Comparison of ENCODE assay signal across 9 cellular contexts in the genomic region with DNA sequence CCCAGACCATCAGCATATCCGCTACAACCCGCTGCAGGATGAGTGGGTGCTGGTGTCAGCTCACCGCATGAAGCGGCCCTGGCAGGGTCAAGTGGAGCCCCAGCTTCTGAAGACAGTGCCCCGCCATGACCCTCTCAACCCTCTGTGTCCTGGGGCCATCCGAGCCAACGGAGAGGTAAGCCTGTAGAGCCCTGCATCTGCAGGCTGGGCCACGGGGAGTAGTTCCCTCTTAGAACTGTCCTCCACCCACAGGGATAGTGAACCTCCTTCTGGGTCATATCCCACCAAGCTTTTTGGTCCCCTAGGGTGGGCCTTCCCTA. TPM values are rescaled to one million over a fixed set of nuclear protein-coding genes. Genes with fewer than 3 reads are reported as not detected.
DNase-seq lines count a peak whose midpoint lies in the region; ATAC-seq, FAIRE-seq and TF ChIP-seq lines count a peak whose summit lies in the region.
"Had no signal": no experiment of that assay in that cellular context is flagged by ENCODE, and none has a peak within 500 bp of the region (broad histone marks: within the 10 kb centered on the region; RNA-seq: fewer than 3 reads in every experiment).

No MANE protein-coding gene starts in this region.

- H3K9me1 ChIP-seq in keratinocyte (ENCODE audit: control insufficient read depth, extremely low read depth, insufficient read depth, low read length) = no peaks in the 10 kb centered on the region

- H3K27ac ChIP-seq in keratinocyte (ENCODE audit: control insufficient read depth, insufficient read depth, low read length) (peak overlapping the region; percentile 63), testis (peak overlapping the region; percentile 60 to 86)

- H3K4me1 Mint-ChIP-seq in T-helper 2 cell treated with Interferon-gamma antibody and Interleukin-4, amounts not matched to agents 5 μg/mL and 100 μg/mL, for 36 hours (ENCODE audit: low read depth) = peaks cover 23% of the 10 kb centered on the region

- TF ChIP-seq CTCF in keratinocyte (optimal IDR thresholded peaks at IDR 0.05 in 1 of 3, IDR thresholded peaks at IDR 0.05 in 1 of 3, conservative IDR thresholded peaks at IDR 0.05 in 1 of 3; ENCODE audit: extremely low read depth in 1 of 3, insufficient read depth in 2 of 3, low read length in 3 of 3) (no peak), testis (IDR thresholded peaks at IDR 0.05) (no peak)

- no peak for DNase-seq in T-helper 2 cell treated with Interferon-gamma antibody and Interleukin-4, amounts not matched to agents 5 μg/mL and 100 μg/mL, for 36 hours (ENCODE audit: low spot score)
- no peak for DNase-seq in T-helper 2 cell
- peak in 1 of 2 donors; percentile 71 for DNase-seq in activated naive CD4-positive, alpha-beta T cell treated with anti-CD3 and anti-CD28 coated beads, Interleukin-2, amount 50 U/mL, for 72 hours (ENCODE audit: low spot score in 2 of 2)
- DNase-seq in keratinocyte (ENCODE audit: low read depth, low spot score) = no peak
- no peak for DNase-seq in testis
- no peak for DNase-seq in stimulated activated CD4-positive, alpha-beta T cell treated with anti-CD3 and anti-CD28 coated beads, Interleukin-4, amount 100 ng/mL, for 4 hours
- DNase-seq in A172 (ENCODE audit: low spot score) = no peak

- WGBS in testis, 2 donors = 3% methylated on average over 8 of the region's 8 CpGs; no CpG with 5 or more reads in 1 of the 2 donors

- H3K4me3 Mint-ChIP-seq in T-helper 2 cell treated with Interferon-gamma antibody and Interleukin-4, amounts not matched to agents 5 μg/mL and 100 μg/mL, for 36 hours = peak overlapping the region; percentile 94

- H3K9ac ChIP-seq in keratinocyte (ENCODE audit: control insufficient read depth, extremely low read depth, insufficient read depth, low read length) = peak overlapping the region; percentile 76

- intact Hi-C loops in testis (cut with DNase I; ENCODE audit: low total_unique reads) = no loop called here

- H3K36me3 Mint-ChIP-seq in T-helper 2 cell treated with Interferon-gamma antibody and Interleukin-4, amounts not matched to agents 5 μg/mL and 100 μg/mL, for 36 hours (ENCODE audit: low read depth) = peaks cover 38% of the 10 kb centered on the region
- peaks cover 25 to 26% of the 10 kb centered on the region in 2 donors for H3K36me3 Mint-ChIP-seq in activated naive CD4-positive, alpha-beta T cell treated with anti-CD3 and anti-CD28 coated beads, Interleukin-2, amount 50 U/mL, for 72 hours

- no peaks in the 10 kb centered on the region for H4K20me1 ChIP-seq in keratinocyte (ENCODE audit: control insufficient read depth, extremely low read depth, insufficient read depth, low read length)

- no peaks in the 10 kb centered on the region for H3K27me3 Mint-ChIP-seq in T-helper 2 cell treated with Interferon-gamma antibody and Interleukin-4, amounts not matched to agents 5 μg/mL and 100 μg/mL, for 36 hours (ENCODE audit: low read depth)

- H3K36me3 ChIP-seq in keratinocyte (ENCODE audit: control insufficient read depth in 2 of 2, extremely low read depth in 1 of 2, insufficient read depth in 2 of 2, low read length in 2 of 2) (peaks cover 7 to 13% of the 10 kb centered on the region in 2 experiments), testis (ENCODE audit: low read depth, missing control alignments) (no peaks in the 10 kb centered on the region)

- H3K79me2 ChIP-seq in keratinocyte (ENCODE audit: control insufficient read depth, insufficient read depth, low read length) = peaks cover 13% of the 10 kb centered on the region

- H3K27me3 ChIP-seq in keratinocyte (ENCODE audit: control insufficient read depth, extremely low read depth, insufficient read depth, low read length) = no peaks in the 10 kb centered on the region
- H3K27me3 ChIP-seq in testis = no peaks in the 10 kb centered on the region

- peak overlapping the region; percentile 95 for H2AFZ ChIP-seq in keratinocyte (ENCODE audit: control insufficient read depth, low read length)

- ATAC-seq in activated naive CD4-positive, alpha-beta T cell treated with anti-CD3 and anti-CD28 coated beads, Interleukin-2, amount 50 U/mL, for 72 hours = peak in 1 of 2 donors; percentile 41
- no peak for ATAC-seq in GM21423 (IDR thresholded peaks at IDR 0.05; ENCODE audit: unreplicated experiment)

- no peak for TF ChIP-seq POLR2A in testis (IDR thresholded peaks at IDR 0.05)

- peak overlapping the region; percentile 83 for H3K27ac Mint-ChIP-seq in T-helper 2 cell treated with Interferon-gamma antibody and Interleukin-4, amounts not matched to agents 5 μg/mL and 100 μg/mL, for 36 hours
- H3K27ac Mint-ChIP-seq in activated naive CD4-positive, alpha-beta T cell treated with anti-CD3 and anti-CD28 coated beads, Interleukin-2, amount 50 U/mL, for 72 hours = peak overlapping the region; percentile 75 to 88

- H3K4me3 ChIP-seq in keratinocyte (ENCODE audit: control insufficient read depth in 2 of 3, extremely low read depth in 1 of 3, insufficient read depth in 2 of 3, low read depth in 1 of 3, low read length in 3 of 3) (peak overlapping the region; percentile 66 to 91 (median 76)), testis (peak overlapping the region; percentile 70 to 81)

- H3K9me3 Mint-ChIP-seq in T-helper 2 cell treated with Interferon-gamma antibody and Interleukin-4, amounts not matched to agents 5 μg/mL and 100 μg/mL, for 36 hours = no peaks in the 10 kb centered on the region
- H3K9me3 Mint-ChIP-seq in activated naive CD4-positive, alpha-beta T cell treated with anti-CD3 and anti-CD28 coated beads, Interleukin-2, amount 50 U/mL, for 72 hours = no peaks in the 10 kb centered on the region

- dilution Hi-C loops in keratinocyte (cut with MboI; ENCODE audit: extremely low pct_ligation_motif_present, low sequenced_read_pairs) = no loop called here

- peak overlapping the region; percentile 100 for H3K4me2 ChIP-seq in keratinocyte (ENCODE audit: control insufficient read depth, extremely low read depth, insufficient read depth, low read depth, low read length)

- no peak for FAIRE-seq in keratinocyte (lab: Jason Lieb, UNC)

- H3K9me3 ChIP-seq in keratinocyte (ENCODE audit: control insufficient read depth, low read depth, low read length) = no peaks in the 10 kb centered on the region
- no peaks in the 10 kb centered on the region for H3K9me3 ChIP-seq in testis

- H3K4me1 ChIP-seq in keratinocyte (ENCODE audit: control insufficient read depth, extremely low read depth, insufficient read depth, low read length) (peaks cover 28% of the 10 kb centered on the region), testis (peaks cover 22% of the 10 kb centered on the region)

RNA-seq across cellular contexts. Expression of gene GALT, which starts 0.6 kb away (rescaled TPM):
- 100 to 1,000 TPM in 1 of 2 donors, 10 to 100 TPM in 1; 63.5 to 104 TPM for total RNA-seq in activated naive CD4-positive, alpha-beta T cell treated with anti-CD3 and anti-CD28 coated beads, Interleukin-2, amount 50 U/mL, for 72 hours
- polyA plus RNA-seq in keratinocyte (30.8 to 52.7 TPM (median 41.8 TPM) in 3 replicates), testis (ENCODE audit: insufficient read depth, low read depth, low replicate concordance) (25.9 TPM)
- 4.7 TPM for polyA plus RNA-seq in keratinocyte (2011; ENCODE audit: low read depth)
- polyA plus RNA-seq in keratinocyte (2011; cell fraction: cytosol; rRNA removed) = 17.6 and 23.9 TPM in 2 replicates
- polyA plus RNA-seq in keratinocyte (2011; cell fraction: nucleus; rRNA removed) = 174 and 195 TPM in 2 replicates
- 15.6 and 33.6 TPM in 2 replicates for polyA plus RNA-seq in keratinocyte (2012; ENCODE audit: low replicate concordance)
- polyA minus RNA-seq in keratinocyte = 18.9 to 68.5 TPM (median 28.9 TPM) in 3 replicates
- 8.1 TPM for polyA minus RNA-seq in keratinocyte (2011; cell fraction: cytosol; rRNA and poly(A)+ RNA removed)
- 24.6 and 25.3 TPM in 2 replicates for polyA minus RNA-seq in keratinocyte (2011; cell fraction: nucleus; rRNA and poly(A)+ RNA removed)
- 10 to 100 TPM; 46.1 to 55.6 TPM for total RNA-seq in testis
- 19.5 and 21.1 TPM in 2 replicates for total RNA-seq in A172 (2014; rRNA removed; shearing (Covaris generic))

RNA-seq across cellular contexts. Expression of gene IL11RA, which starts 4.9 kb away (rescaled TPM):
- total RNA-seq in activated naive CD4-positive, alpha-beta T cell treated with anti-CD3 and anti-CD28 coated beads, Interleukin-2, amount 50 U/mL, for 72 hours = 10 to 100 TPM; 41.8 to 44.2 TPM
- polyA plus RNA-seq in keratinocyte = 1.7 to 7.6 TPM (median 3.1 TPM) in 3 replicates
- 1.1 TPM for polyA plus RNA-seq in keratinocyte (2011; ENCODE audit: low read depth)
- polyA plus RNA-seq in keratinocyte (2011; cell fraction: cytosol; rRNA removed) = 0.67 and 0.83 TPM in 2 replicates
- polyA plus RNA-seq in keratinocyte (2011; cell fraction: nucleus; rRNA removed) = 23.1 and 31.3 TPM in 2 replicates
- 2.3 and 3.5 TPM in 2 replicates for polyA plus RNA-seq in keratinocyte (2012; ENCODE audit: low replicate concordance)
- 1.5 to 5.0 TPM (median 2.5 TPM) in 3 replicates for polyA minus RNA-seq in keratinocyte
- 1.5 TPM for polyA minus RNA-seq in keratinocyte (2011; cell fraction: cytosol; rRNA and poly(A)+ RNA removed)
- polyA minus RNA-seq in keratinocyte (2011; cell fraction: nucleus; rRNA and poly(A)+ RNA removed) = 5.7 and 6.4 TPM in 2 replicates
- total RNA-seq in testis = 10 to 100 TPM; 39.8 to 58.0 TPM
- polyA plus RNA-seq in testis (ENCODE audit: insufficient read depth, low read depth, low replicate concordance) = 28.7 TPM
- total RNA-seq in A172 (2014; rRNA removed; shearing (Covaris generic)) = 9.3 and 10.9 TPM in 2 replicates

RNA-seq across cellular contexts. Expression of gene SIGMAR1, which starts 9.5 kb away (rescaled TPM):
- total RNA-seq in activated naive CD4-positive, alpha-beta T cell treated with anti-CD3 and anti-CD28 coated beads, Interleukin-2, amount 50 U/mL, for 72 hours = 10 to 100 TPM; 41.9 to 63.6 TPM
- polyA plus RNA-seq in keratinocyte = 60.1 to 110 TPM (median 74.9 TPM) in 3 replicates
- 11.0 TPM for polyA plus RNA-seq in keratinocyte (2011; ENCODE audit: low read depth)
- polyA plus RNA-seq in keratinocyte (2011; cell fraction: cytosol; rRNA removed) = 103 and 134 TPM in 2 replicates
- polyA plus RNA-seq in keratinocyte (2011; cell fraction: nucleus; rRNA removed) = 83.6 and 107 TPM in 2 replicates
- polyA plus RNA-seq in keratinocyte (2012; ENCODE audit: low replicate concordance) = 76.0 and 140 TPM in 2 replicates
- polyA minus RNA-seq in keratinocyte = 49.1 to 180 TPM (median 68.5 TPM) in 3 replicates
- polyA minus RNA-seq in keratinocyte (2011; cell fraction: cytosol; rRNA and poly(A)+ RNA removed) = 83.6 TPM
- polyA minus RNA-seq in keratinocyte (2011; cell fraction: nucleus; rRNA and poly(A)+ RNA removed) = 42.2 and 45.8 TPM in 2 replicates
- 10 to 100 TPM; 87.1 to 92.4 TPM for total RNA-seq in testis
- polyA plus RNA-seq in testis (ENCODE audit: insufficient read depth, low read depth, low replicate concordance) = 50.3 TPM
- total RNA-seq in A172 (2014; rRNA removed; shearing (Covaris generic)) = 94.0 and 107 TPM in 2 replicates

RNA-seq across cellular contexts. Expression of gene CCL27, which starts 15.4 kb away (rescaled TPM):
- under 1 TPM in 1 of 2 donors, not detected in 1; 0.64 TPM for total RNA-seq in activated naive CD4-positive, alpha-beta T cell treated with anti-CD3 and anti-CD28 coated beads, Interleukin-2, amount 50 U/mL, for 72 hours
- polyA plus RNA-seq in keratinocyte = 0.46 to 1.1 TPM (median 1.1 TPM) in 3 replicates
- not detected for polyA plus RNA-seq in keratinocyte (2011; ENCODE audit: low read depth)
- 1.5 and 1.9 TPM in 2 replicates for polyA plus RNA-seq in keratinocyte (2011; cell fraction: cytosol; rRNA removed)
- 0.60 and 0.89 TPM in 2 replicates for polyA plus RNA-seq in keratinocyte (2011; cell fraction: nucleus; rRNA removed)
- 1.1 and 2.4 TPM in 2 replicates for polyA plus RNA-seq in keratinocyte (2012; ENCODE audit: low replicate concordance)
- 0.96 to 6.9 TPM (median 2.8 TPM) in 3 replicates for polyA minus RNA-seq in keratinocyte
- polyA minus RNA-seq in keratinocyte (2011; cell fraction: cytosol; rRNA and poly(A)+ RNA removed) = not detected
- not detected in 2 replicates for polyA minus RNA-seq in keratinocyte (2011; cell fraction: nucleus; rRNA and poly(A)+ RNA removed)
- total RNA-seq in testis = 1 to 10 TPM in 1 of 2 donors, not detected in 1; 3.1 TPM
- polyA plus RNA-seq in testis (ENCODE audit: insufficient read depth, low read depth, low replicate concordance) = 1.4 TPM
- 2.2 TPM in 1 of 2 replicates, not detected in the other for total RNA-seq in A172 (2014; rRNA removed; shearing (Covaris generic))
- total RNA-seq: SK-MEL-5 had no signal

RNA-seq across cellular contexts. Expression of gene ARID3C, which starts 18.2 kb away (rescaled TPM):
- 1 to 10 TPM in 1 of 2 donors, not detected in 1; 1.6 TPM for total RNA-seq in activated naive CD4-positive, alpha-beta T cell treated with anti-CD3 and anti-CD28 coated beads, Interleukin-2, amount 50 U/mL, for 72 hours
- polyA plus RNA-seq in keratinocyte (0.03 to 0.05 TPM in 2 of 3 replicates, not detected in the other), testis (ENCODE audit: insufficient read depth, low read depth, low replicate concordance) (0.45 TPM)
- polyA plus RNA-seq in keratinocyte (2011; ENCODE audit: low read depth) = 0.37 TPM
- polyA plus RNA-seq in keratinocyte (2011; cell fraction: cytosol; rRNA removed) = not detected in 2 replicates
- 0.16 TPM in 1 of 2 replicates, not detected in the other for polyA plus RNA-seq in keratinocyte (2011; cell fraction: nucleus; rRNA removed)
- polyA plus RNA-seq in keratinocyte (2012; ENCODE audit: low replicate concordance) = 0.23 TPM in 1 of 2 replicates, not detected in the other
- polyA minus RNA-seq in keratinocyte = not detected in 3 replicates
- polyA minus RNA-seq in keratinocyte (2011; cell fraction: cytosol; rRNA and poly(A)+ RNA removed) = not detected
- not detected in 2 replicates for polyA minus RNA-seq in keratinocyte (2011; cell fraction: nucleus; rRNA and poly(A)+ RNA removed)
- total RNA-seq in testis = under 1 TPM; 0.31 to 0.37 TPM
- total RNA-seq in A172 (2014; rRNA removed; shearing (Covaris generic)) = 0.19 TPM in 1 of 2 replicates, not detected in the other
